16 cellular contexts compared by ENCODE assay signal in the genomic region with DNA sequence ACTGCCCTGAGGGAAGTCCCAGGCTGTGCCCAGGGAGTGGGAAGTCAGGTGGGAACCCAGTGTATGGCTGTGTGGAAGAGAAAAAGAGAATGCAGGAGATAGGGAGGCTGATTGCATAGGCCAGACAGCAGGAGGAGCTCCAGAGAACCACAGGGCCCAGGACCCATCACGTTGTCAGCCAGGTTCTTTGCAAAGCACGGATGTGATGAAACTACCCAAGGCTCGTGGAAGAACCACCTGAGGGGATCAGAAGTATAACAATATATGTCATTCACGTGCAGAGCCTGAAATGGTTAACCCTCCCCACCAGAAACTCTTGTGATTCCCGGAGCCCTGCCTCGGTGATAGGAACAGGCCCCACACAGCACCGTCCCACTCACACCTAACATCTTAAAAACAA.
A peak's percentile ranks its signal among the peaks of the same experiment; 100 is the strongest.
DNase-seq lines count a peak whose midpoint lies in the region; ATAC-seq and TF ChIP-seq lines count a peak whose summit lies in the region.
"Had no signal": no experiment of that assay in that cellular context is flagged by ENCODE, and none has a peak within 500 bp of the region (broad histone marks: within the 10 kb centered on the region; RNA-seq: fewer than 3 reads in every experiment).

No MANE protein-coding gene starts in this region.

- H3K4me3 ChIP-seq in H7 (ENCODE audit: insufficient read depth, low read depth, low read length) = no peak overlapping the region
- H3K4me3 ChIP-seq: skin epidermis, upper lobe of left lung had no signal

- intact Hi-C loops in left colon (cut with DNase I, micrococcal nuclease) = no loop called here

- no peaks in the 10 kb centered on the region for H3K27me3 ChIP-seq in H7 (ENCODE audit: control insufficient read depth, insufficient read depth, low read length)
- H3K27me3 ChIP-seq: upper lobe of left lung had no signal

- peak; percentile 27 for ATAC-seq in left colon

- H3K36me3 ChIP-seq in H7 (replicated peaks; ENCODE audit: control insufficient read depth, insufficient read depth, low read length) = peaks cover 4% of the 10 kb centered on the region

- H3K27ac ChIP-seq in 22Rv1 = no peak overlapping the region
- H3K27ac ChIP-seq in caudate nucleus (ENCODE audit: low read depth, low read length) = peak overlapping the region; percentile 29
- H3K27ac ChIP-seq in substantia nigra (ENCODE audit: low read depth, low read length, poor library complexity, severe bottlenecking) = no peak overlapping the region
- H3K27ac ChIP-seq: skin epidermis, upper lobe of left lung had no signal

- peak; percentile 51 for DNase-seq in H7
- DNase-seq in caudate nucleus (lab: John Stamatoyannopoulos, UW) = peak in 16 of 61 donors; percentile 6 to 55 (median 22)
- no peak for DNase-seq in left colon
- no peak for DNase-seq in HuH-7.5 (ENCODE audit: low spot score)
- no peak for DNase-seq in NCI-H1417 treated with DMSO at 0.1 percent for 48 hours (lab: John Stamatoyannopoulos, UW)
- no peak for DNase-seq in substantia nigra (lab: John Stamatoyannopoulos, UW)
- DNase-seq in stimulated activated CD4-positive, alpha-beta T cell treated with anti-CD3 and anti-CD28 coated beads, Interleukin-4, amount 100 ng/mL, for 4 hours = no peak
- DNase-seq: activated CD8-positive, alpha-beta memory T cell treated with anti-CD3 and anti-CD28 coated beads, Interleukin-2, amount 50 U/mL, for 4 hours; COR-L47; HCEC 1CT; midbrain; NCI-H1105; NK-92 treated with Interleukin-12 subunit alpha and Interleukin-12 subunit beta, amount 100 ng/mL, for 24 hours; upper lobe of left lung had no signal

- TF ChIP-seq CTCF in 22Rv1 (IDR thresholded peaks at IDR 0.05) = peak; percentile 15; the same call in 1 of the 2 replicates
